Comparison of ENCODE assay signal across 8 cellular contexts in the genomic region with DNA sequence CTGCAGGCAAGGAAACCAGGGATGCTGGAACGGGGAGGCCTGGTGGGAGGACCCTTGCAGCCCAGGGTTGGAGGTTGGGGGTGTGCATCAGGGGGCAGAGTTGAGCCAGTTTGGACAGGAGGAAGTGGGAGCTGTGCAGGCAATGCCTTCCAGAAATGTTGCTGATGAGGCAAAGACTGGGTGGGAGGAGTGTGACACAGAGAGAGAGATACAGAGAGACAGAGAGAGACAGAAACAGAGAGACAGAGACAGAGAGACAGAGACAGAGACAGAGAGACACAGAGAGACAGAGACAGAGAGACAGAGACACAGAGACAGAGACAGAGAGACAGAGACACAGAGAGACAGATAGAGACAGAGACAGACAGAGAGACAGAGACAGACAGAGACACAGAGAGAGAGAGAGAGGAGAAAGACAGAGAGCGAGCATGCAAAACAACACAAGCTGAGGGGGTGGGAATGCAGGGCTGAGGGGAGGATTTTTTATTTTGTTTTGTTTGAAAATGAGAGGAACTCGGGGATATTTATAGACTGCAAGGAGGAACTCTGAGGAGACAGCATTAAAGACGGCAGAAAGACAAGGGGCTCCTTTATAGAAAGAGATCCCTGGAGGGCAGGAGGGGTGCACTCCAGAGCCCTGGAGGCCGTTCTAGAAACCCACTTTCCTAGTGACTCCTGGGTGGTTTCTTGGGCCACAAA. TPM values are rescaled to one million over a fixed set of nuclear protein-coding genes. Genes with fewer than 3 reads are reported as not detected.
A peak's percentile ranks its signal among the peaks of the same experiment; 100 is the strongest.
DNase-seq lines count a peak whose midpoint lies in the region; ATAC-seq and TF ChIP-seq lines count a peak whose summit lies in the region.

No MANE protein-coding gene starts in this region.

- in situ Hi-C loops in IMR-90 (cut with MboI; ENCODE audit: low sequenced_read_pairs): no loop called here

- H2BK20ac ChIP-seq in IMR-90 (ENCODE audit: low read depth, low read length): no peak overlapping the region

- H2BK5ac ChIP-seq in IMR-90 (ENCODE audit: low read depth, low read length, poor library complexity, severe bottlenecking): no peak overlapping the region

- no peak overlapping the region for H2AFZ ChIP-seq in IMR-90 (replicated peaks; ENCODE audit: low read length, poor library complexity)

- H3K36me3 ChIP-seq in IMR-90 (ENCODE audit: control insufficient read depth, insufficient read depth, low read length) (peaks cover 10% of the 10 kb centered on the region), skeletal muscle tissue (ENCODE audit: control insufficient read depth in 3 of 3, insufficient read depth in 3 of 3, low read length in 3 of 3) (peaks cover 5 to 14% (median 8%) of the 10 kb centered on the region in 3 donors)

- H2AK5ac ChIP-seq in IMR-90 (ENCODE audit: low read depth, low read length): no peak overlapping the region

- peak overlapping the region; percentile 8; the same call in 1 of the 2 replicates for H3K4ac ChIP-seq in IMR-90 (ENCODE audit: low read depth, low read length)

- dilution Hi-C loops in IMR-90 (cut with HindIII; ENCODE audit: low sequenced_read_pairs, unreplicated experiment): no loop called here

- H3K9ac ChIP-seq in IMR-90 (ENCODE audit: low read depth, low read length) (no peak overlapping the region), skeletal muscle tissue (ENCODE audit: low read depth in 1 of 3, low read length in 3 of 3) (no peak overlapping the region)

- peak; percentile 29 for TF ChIP-seq RAD21 in IMR-90 (IDR thresholded peaks at IDR 0.05; ENCODE audit: low read length)

- H2AK9ac ChIP-seq in IMR-90 (replicated peaks; ENCODE audit: low read depth, low read length, poor library complexity): no peak overlapping the region

- H3K18ac ChIP-seq in IMR-90 (ENCODE audit: low read depth, low read length): no peak overlapping the region

- no peaks in the 10 kb centered on the region for H3K9me1 ChIP-seq in IMR-90 (ENCODE audit: insufficient read depth, low read length)

- H3K4me3 ChIP-seq in IMR-90 (ENCODE audit: insufficient read depth, low read depth, low read length) (no peak overlapping the region), skeletal muscle tissue (ENCODE audit: low read length in 3 of 3) (no peak overlapping the region)

- no peak overlapping the region for H3K27ac ChIP-seq in IMR-90 (ENCODE audit: insufficient read depth, low read length)
- peak overlapping the region; percentile 47 for H3K27ac ChIP-seq in skeletal muscle tissue (ENCODE audit: low read depth, low read length)

- H3K4me2 ChIP-seq in IMR-90 (ENCODE audit: low read depth, low read length): peak overlapping the region; percentile 23

- no peaks in the 10 kb centered on the region for H3K27me3 Mint-ChIP-seq in activated B cell treated with CpG ODN at 0.5 μM for 24 hours

- no peak overlapping the region for H3K23ac ChIP-seq in IMR-90 (ENCODE audit: low read depth, low read length)

- H4K91ac ChIP-seq in IMR-90 (ENCODE audit: insufficient read depth, low read depth, low read length): no peak overlapping the region

- H3K14ac ChIP-seq in IMR-90 (replicated peaks; ENCODE audit: low read depth, low read length): no peak overlapping the region

- no peak overlapping the region for H4K5ac ChIP-seq in IMR-90 (ENCODE audit: low read depth, low read length)

- H3K27me3 ChIP-seq in IMR-90 (ENCODE audit: control insufficient read depth, insufficient read depth, low read length) (no peaks in the 10 kb centered on the region), skeletal muscle tissue (ENCODE audit: control insufficient read depth in 3 of 3, insufficient read depth in 3 of 3, low read length in 3 of 3) (no peaks in the 10 kb centered on the region)

- H4K20me1 ChIP-seq in IMR-90 (ENCODE audit: insufficient read depth, low read length): peaks cover 8% of the 10 kb centered on the region

- H4K8ac ChIP-seq in IMR-90 (ENCODE audit: low read depth in 2 of 2, low read length in 2 of 2): peak overlapping the region in 1 of 2 experiments; percentile 29; a peak in 1 of 4 replicates

- intact Hi-C loops in IMR-90 (cut with micrococcal nuclease) (loop anchor here (5.0 kb wide), 1 partner anchor 218 kb away; no protein-coding TSS in a partner anchor), activated B cell treated with CpG ODN at 0.5 μM for 24 hours (cut with micrococcal nuclease) (loop anchor here (1.0 to 10.0 kb wide), 8 partner anchors 23 to 1232 kb away; a partner anchor contains a TSS), Right ventricle myocardium superior (cut with DNase I) (no loop called here)

- H3K9me3 ChIP-seq in IMR-90 (ENCODE audit: control insufficient read depth, insufficient read depth, low read length) (no peaks in the 10 kb centered on the region), skeletal muscle tissue (ENCODE audit: control insufficient read depth in 3 of 3, low read length in 3 of 3) (no peaks in the 10 kb centered on the region)

- no peak overlapping the region for H3K4me3 Mint-ChIP-seq in activated B cell treated with CpG ODN at 0.5 μM for 24 hours

- H2BK15ac ChIP-seq in IMR-90 (ENCODE audit: low read depth, low read length): no peak overlapping the region

- CTCF ChIA-PET in IMR-90 (lab: Yijun Ruan, JAX) (interaction anchor here (0.5 kb wide), 1 partner anchor 230 kb away, joined by 3 read pairs; no protein-coding TSS in a partner anchor), activated B cell treated with CpG ODN at 0.5 μM for 24 hours (lab: Charles Lee) (interaction anchor here (0.6 to 1.3 kb wide), 2 partner anchors 172 to 197 kb away, joined by 3 to 4 read pairs; no protein-coding TSS in a partner anchor)

- no TSS peak for BruUV-seq in IMR-90 (replicated peaks; lab: Mats Ljungman, UMichigan)

- no peak overlapping the region for H3K56ac ChIP-seq in IMR-90 (ENCODE audit: extremely low read depth, insufficient read depth, low read length)

- TF ChIP-seq POLR2A in IMR-90 (IDR thresholded peaks at IDR 0.05; ENCODE audit: low read depth, low read length): no peak

- H3K4me1 ChIP-seq in IMR-90 (ENCODE audit: control insufficient read depth, insufficient read depth, low read length) (peaks cover 6% of the 10 kb centered on the region), skeletal muscle tissue (ENCODE audit: control insufficient read depth in 3 of 3, insufficient read depth in 3 of 3, low read length in 3 of 3) (peaks cover 25 to 37% (median 25%) of the 10 kb centered on the region in 3 donors)

- peaks cover 8% of the 10 kb centered on the region for H3K36me3 Mint-ChIP-seq in activated B cell treated with CpG ODN at 0.5 μM for 24 hours (ENCODE audit: low read depth)

- peaks cover 2 to 11% of the 10 kb centered on the region in 2 experiments; a peak in 2 of 4 replicates for H3K79me1 ChIP-seq in IMR-90 (ENCODE audit: low read depth in 1 of 2, low read length in 2 of 2)

- TF ChIP-seq CTCF in IMR-90 (conservative IDR thresholded peaks at IDR 0.05; ENCODE audit: low read depth, low read length) (peak; percentile 31), activated B cell treated with CpG ODN at 0.5 μM for 24 hours (IDR thresholded peaks at IDR 0.05) (no peak)

- POLR2A ChIA-PET in IMR-90 (lab: Charles Lee; ENCODE audit: unreplicated experiment) (no interaction called here), activated B cell treated with CpG ODN at 0.5 μM for 24 hours (lab: Charles Lee) (interaction anchor here (1.3 to 1.6 kb wide), 2 partner anchors 16 to 18 kb away, joined by 4 to 6 read pairs; a partner anchor contains a TSS)

- peak overlapping the region; percentile 64 for H3K27ac Mint-ChIP-seq in activated B cell treated with CpG ODN at 0.5 μM for 24 hours

- H3K4me1 Mint-ChIP-seq in activated B cell treated with CpG ODN at 0.5 μM for 24 hours: peaks cover 38% of the 10 kb centered on the region

- no peaks in the 10 kb centered on the region for H3K9me3 Mint-ChIP-seq in activated B cell treated with CpG ODN at 0.5 μM for 24 hours

- 0% methylated on average over 1 of the region's 5 CpGs; no CpG with 5 or more reads in 1 of the 2 experiments for WGBS in IMR-90 (ENCODE audit: extremely low coverage in 2 of 2, insufficient read length in 1 of 2), 2 experiments

- no peak overlapping the region for H2BK120ac ChIP-seq in IMR-90 (ENCODE audit: low read depth, low read length)

- DNase-seq in COLO829 (ENCODE audit: low spot score) (peak; percentile 28), IMR-90 (peak; percentile 18), activated B cell treated with CpG ODN at 0.5 μM for 24 hours (no peak), Right ventricle myocardium superior (peak; percentile 67)

- ATAC-seq in IMR-90 (ENCODE audit: low read depth) (no peak), activated B cell treated with CpG ODN at 0.5 μM for 24 hours (ENCODE audit: low read depth) (no peak), Right ventricle myocardium superior (ENCODE audit: poor library complexity) (peak; percentile 36), HG03378 (IDR thresholded peaks at IDR 0.05; ENCODE audit: unreplicated experiment) (no peak), HG03097 (IDR thresholded peaks at IDR 0.05; ENCODE audit: low FRiP score, unreplicated experiment) (no peak), GM21717 (IDR thresholded peaks at IDR 0.05; ENCODE audit: unreplicated experiment) (no peak)

TF ChIP-seq in IMR-90, 13 proteins besides CTCF, POLR2A, EP300 and RAD21:
- TF ChIP-seq CHD1 (IDR thresholded peaks at IDR 0.05; ENCODE audit: low read depth, low read length) (no peak), MAFK (IDR thresholded peaks at IDR 0.05; ENCODE audit: low read depth, low read length) (0 out of 2 replicates have a peak, but pooled peaks have one; percentile 44)

RNA-seq across cellular contexts. Expression of a gene that starts 1.9 kb away (rescaled TPM):
- total RNA-seq in IMR-90 (2012; rRNA removed) (4.3 and 6.9 TPM in 2 replicates), activated B cell treated with CpG ODN at 0.5 μM for 24 hours (17.9 and 19.0 TPM in 2 replicates), Right ventricle myocardium superior (5.7 TPM), skeletal muscle tissue (6.8 TPM)
- 3.6 and 4.8 TPM in 2 replicates for polyA plus RNA-seq in IMR-90 (2012; rRNA removed)
- polyA plus RNA-seq in IMR-90 (2012; cell fraction: cytosol; rRNA removed): 3.0 and 5.8 TPM in 2 replicates
- polyA plus RNA-seq in IMR-90 (2012; cell fraction: nucleus; rRNA removed; ENCODE audit: low replicate concordance): 9.9 and 13.2 TPM in 2 replicates

RNA-seq across cellular contexts. Expression of a gene that starts 1.9 kb away (rescaled TPM):
- total RNA-seq in IMR-90 (2012; rRNA removed) (0.72 and 1.1 TPM in 2 replicates), activated B cell treated with CpG ODN at 0.5 μM for 24 hours (1.4 and 1.7 TPM in 2 replicates), Right ventricle myocardium superior (2.3 TPM), skeletal muscle tissue (4.2 TPM)
- 0.63 and 0.82 TPM in 2 replicates for polyA plus RNA-seq in IMR-90 (2012; rRNA removed)
- 0.03 and 0.63 TPM in 2 replicates for polyA plus RNA-seq in IMR-90 (2012; cell fraction: cytosol; rRNA removed)
- polyA plus RNA-seq in IMR-90 (2012; cell fraction: nucleus; rRNA removed; ENCODE audit: low replicate concordance): 3.3 and 5.4 TPM in 2 replicates

RNA-seq across cellular contexts. Expression of a gene that starts 18.1 kb away (rescaled TPM):
- 22.8 and 25.6 TPM in 2 replicates for total RNA-seq in IMR-90 (2012; rRNA removed)
- polyA plus RNA-seq in IMR-90 (2012; rRNA removed): 54.4 and 63.6 TPM in 2 replicates
- polyA plus RNA-seq in IMR-90 (2012; cell fraction: cytosol; rRNA removed): 57.4 and 87.5 TPM in 2 replicates
- 81.6 and 159 TPM in 2 replicates for polyA plus RNA-seq in IMR-90 (2012; cell fraction: nucleus; rRNA removed; ENCODE audit: low replicate concordance)
- 28.7 and 36.7 TPM in 2 replicates for total RNA-seq in activated B cell treated with CpG ODN at 0.5 μM for 24 hours
- total RNA-seq in Right ventricle myocardium superior: 31.5 TPM
- 21.4 TPM for total RNA-seq in skeletal muscle tissue
